ENCODE assay signal across 1 cellular context in the genomic region with DNA sequence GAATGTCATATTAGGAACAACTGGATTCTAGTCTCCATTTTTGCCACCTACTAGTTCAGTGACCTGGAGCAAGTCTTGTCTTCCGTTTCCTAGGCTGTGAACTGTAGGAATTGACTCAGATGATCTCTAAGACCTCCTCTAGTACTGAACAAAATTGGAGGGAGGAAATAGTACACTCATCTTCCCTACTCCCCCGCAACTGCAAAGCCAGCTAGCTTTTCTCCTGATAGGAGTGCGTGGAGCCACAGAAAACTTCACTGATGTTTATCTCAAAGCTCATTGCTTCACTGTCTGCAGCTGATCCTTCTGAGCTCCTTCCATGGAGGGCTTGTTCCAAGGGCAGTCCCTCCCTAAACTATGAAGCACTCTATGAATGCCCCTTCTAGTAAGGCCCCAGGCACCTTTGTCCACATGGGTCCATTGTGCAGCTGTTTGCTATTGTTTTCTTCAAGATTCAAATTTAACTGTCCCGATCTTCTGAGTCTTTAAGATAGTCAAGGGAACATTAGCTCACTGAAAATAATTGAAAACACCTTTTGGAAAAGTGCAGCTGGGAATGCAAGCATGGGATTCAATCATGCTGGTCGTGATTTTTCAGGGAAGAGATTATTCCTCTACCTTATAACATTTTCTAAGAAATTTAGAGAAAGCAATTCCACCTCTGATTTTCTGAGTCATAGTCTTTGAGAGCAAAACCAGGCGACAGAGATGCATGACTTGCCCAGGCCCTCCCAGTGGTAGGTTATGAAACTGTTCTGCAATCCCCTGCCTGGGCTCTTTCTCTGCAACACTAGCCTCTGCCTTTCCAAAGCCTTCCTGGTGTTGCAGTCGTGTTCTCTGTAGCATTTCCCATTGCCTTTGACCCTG.
TF ChIP-seq lines count a peak whose summit lies in the region.

No MANE protein-coding gene starts in this region.

TF ChIP-seq in liver, 16 proteins besides CTCF, POLR2A, EP300 and RAD21 (continued from another document):
- TF ChIP-seq, protein P1, sequence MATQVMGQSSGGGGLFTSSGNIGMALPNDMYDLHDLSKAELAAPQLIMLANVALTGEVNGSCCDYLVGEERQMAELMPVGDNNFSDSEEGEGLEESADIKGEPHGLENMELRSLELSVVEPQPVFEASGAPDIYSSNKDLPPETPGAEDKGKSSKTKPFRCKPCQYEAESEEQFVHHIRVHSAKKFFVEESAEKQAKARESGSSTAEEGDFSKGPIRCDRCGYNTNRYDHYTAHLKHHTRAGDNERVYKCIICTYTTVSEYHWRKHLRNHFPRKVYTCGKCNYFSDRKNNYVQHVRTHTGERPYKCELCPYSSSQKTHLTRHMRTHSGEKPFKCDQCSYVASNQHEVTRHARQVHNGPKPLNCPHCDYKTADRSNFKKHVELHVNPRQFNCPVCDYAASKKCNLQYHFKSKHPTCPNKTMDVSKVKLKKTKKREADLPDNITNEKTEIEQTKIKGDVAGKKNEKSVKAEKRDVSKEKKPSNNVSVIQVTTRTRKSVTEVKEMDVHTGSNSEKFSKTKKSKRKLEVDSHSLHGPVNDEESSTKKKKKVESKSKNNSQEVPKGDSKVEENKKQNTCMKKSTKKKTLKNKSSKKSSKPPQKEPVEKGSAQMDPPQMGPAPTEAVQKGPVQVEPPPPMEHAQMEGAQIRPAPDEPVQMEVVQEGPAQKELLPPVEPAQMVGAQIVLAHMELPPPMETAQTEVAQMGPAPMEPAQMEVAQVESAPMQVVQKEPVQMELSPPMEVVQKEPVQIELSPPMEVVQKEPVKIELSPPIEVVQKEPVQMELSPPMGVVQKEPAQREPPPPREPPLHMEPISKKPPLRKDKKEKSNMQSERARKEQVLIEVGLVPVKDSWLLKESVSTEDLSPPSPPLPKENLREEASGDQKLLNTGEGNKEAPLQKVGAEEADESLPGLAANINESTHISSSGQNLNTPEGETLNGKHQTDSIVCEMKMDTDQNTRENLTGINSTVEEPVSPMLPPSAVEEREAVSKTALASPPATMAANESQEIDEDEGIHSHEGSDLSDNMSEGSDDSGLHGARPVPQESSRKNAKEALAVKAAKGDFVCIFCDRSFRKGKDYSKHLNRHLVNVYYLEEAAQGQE (IDR thresholded peaks at IDR 0.05): no peak
- no peak for TF ChIP-seq SP1 (IDR thresholded peaks at IDR 0.05)
- no peak for TF ChIP-seq HNF4G (IDR thresholded peaks at IDR 0.05)
- TF ChIP-seq HNF4A (conservative IDR thresholded peaks at IDR 0.05): no peak
